In the genomic region with DNA sequence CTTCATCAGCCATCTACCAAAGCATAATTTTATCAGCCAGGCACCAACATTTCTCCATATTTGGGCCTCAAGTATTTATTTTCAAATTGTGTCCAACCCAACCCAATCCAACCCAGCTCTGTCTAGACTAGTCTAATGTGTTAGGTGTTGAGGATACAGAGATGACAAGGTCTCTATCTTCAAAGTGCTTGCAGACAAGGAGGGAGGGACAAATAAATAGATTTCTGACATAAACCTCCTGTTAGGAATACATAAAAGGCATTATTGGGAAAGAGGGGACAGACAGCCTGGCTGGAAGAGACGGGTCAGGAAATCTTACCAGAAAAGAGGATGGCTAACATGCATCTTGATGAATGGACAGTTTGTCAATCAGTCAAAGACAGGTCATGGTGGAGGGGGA, we compare ENCODE assay signal across 20 cellular contexts.
"Had no signal": no experiment of that assay in that cellular context is flagged by ENCODE, and none has a peak within 500 bp of the region (broad histone marks: within the 10 kb centered on the region; RNA-seq: fewer than 3 reads in every experiment).

No MANE protein-coding gene starts in this region.

- H3K4me3 Mint-ChIP-seq: activated CD8-positive, alpha-beta T cell treated with anti-CD3 and anti-CD28 coated beads, Interleukin-2, amount 10 ng/mL, durations not matched to agents 7 days and 5 days; central memory CD8-positive, alpha-beta T cell; stimulated activated naive B cell treated with anti-CD40 and anti-IgM and Interleukin-4, amounts not matched to agents 10 μg/mL and 1 μg/mL and 100 μg/mL, for 72 hours; WTC11 had no signal

- FAIRE-seq: kidney, TTC549 had no signal

- H3K27me3 Mint-ChIP-seq: central memory CD8-positive, alpha-beta T cell; naive thymus-derived CD8-positive, alpha-beta T cell; stimulated activated naive B cell treated with anti-CD40 and anti-IgM and Interleukin-4, amounts not matched to agents 10 μg/mL and 1 μg/mL and 100 μg/mL, for 72 hours had no signal

- H3K4me1 ChIP-seq: esophagus muscularis mucosa, left lung, transverse colon had no signal

- H3K4me3 ChIP-seq: esophagus muscularis mucosa, left lung, mucosa of descending colon, transverse colon had no signal

- H3K27ac ChIP-seq: brain microvascular endothelial cell, esophagus muscularis mucosa, left lung, transverse colon had no signal

- H3K36me3 ChIP-seq: brain microvascular endothelial cell, esophagus muscularis mucosa, left lung, transverse colon had no signal

- H3K36me3 Mint-ChIP-seq: naive thymus-derived CD8-positive, alpha-beta T cell; stimulated activated naive B cell treated with anti-CD40 and anti-IgM and Interleukin-4, amounts not matched to agents 10 μg/mL and 1 μg/mL and 100 μg/mL, for 72 hours; WTC11 had no signal

- ATAC-seq: left lung; mucosa of descending colon; naive thymus-derived CD8-positive, alpha-beta T cell; WTC11 had no signal

- H3K4me1 Mint-ChIP-seq: WTC11 had no signal

- H3K9me3 ChIP-seq: esophagus muscularis mucosa, left lung, mucosa of descending colon, transverse colon had no signal

- H3K27me3 ChIP-seq: brain microvascular endothelial cell, esophagus muscularis mucosa, left lung, transverse colon had no signal

- H3K9me3 Mint-ChIP-seq: central memory CD8-positive, alpha-beta T cell; stimulated activated naive B cell treated with anti-CD40 and anti-IgM and Interleukin-4, amounts not matched to agents 10 μg/mL and 1 μg/mL and 100 μg/mL, for 72 hours; WTC11 had no signal

- DNase-seq: activated CD4-positive, alpha-beta T cell treated with anti-CD3 and anti-CD28 coated beads for 48 hours; activated CD8-positive, alpha-beta T cell treated with anti-CD3 and anti-CD28 coated beads, Interleukin-2, amount 10 ng/mL, durations not matched to agents 7 days and 5 days; activated effector memory CD4-positive, alpha-beta T cell treated with Interleukin-2 at 50 U/mL for 16 hours; brain microvascular endothelial cell; cortex of kidney; effector CD4-positive, alpha-beta T cell; hippocampal formation; kidney; left lung; mucosa of descending colon; naive thymus-derived CD8-positive, alpha-beta T cell; posterior cingulate gyrus; retina; stimulated activated CD4-positive, alpha-beta T cell treated with anti-CD3 and anti-CD28 coated beads, Interleukin-2, amount 100 ng/mL, for 48 hours; stimulated activated naive B cell treated with anti-CD40 and anti-IgM and Interleukin-4, amounts not matched to agents 10 μg/mL and 1 μg/mL and 100 μg/mL, for 72 hours; transverse colon had no signal

- H3K27ac Mint-ChIP-seq: activated CD8-positive, alpha-beta T cell treated with anti-CD3 and anti-CD28 coated beads, Interleukin-2, amount 10 ng/mL, durations not matched to agents 7 days and 5 days; stimulated activated naive B cell treated with anti-CD40 and anti-IgM and Interleukin-4, amounts not matched to agents 10 μg/mL and 1 μg/mL and 100 μg/mL, for 72 hours; WTC11 had no signal
